ENCODE assay signal across 17 cellular contexts in genomic region chr3:110149763-110150162, GRCh38.
DNase-seq lines count a peak whose midpoint lies in the region; ATAC-seq, FAIRE-seq and TF ChIP-seq lines count a peak whose summit lies in the region.
"Had no signal": no experiment of that assay in that cellular context is flagged by ENCODE, and none has a peak within 500 bp of the region (broad histone marks: within the 10 kb centered on the region; RNA-seq: fewer than 3 reads in every experiment).

No MANE protein-coding gene starts in this region.

- POLR2A ChIA-PET in A549 (lab: Yijun Ruan, JAX), result no interaction called here
- POLR2A ChIA-PET in H1 (lab: Charles Lee; ENCODE audit: partially characterized antibody), result no interaction called here

- no peak overlapping the region for H3K23ac ChIP-seq in H1 (ENCODE audit: insufficient read length)

- no peak overlapping the region for H3K56ac ChIP-seq in H1 (replicated peaks; ENCODE audit: insufficient read length, low read depth, low read length)

- TF ChIP-seq CTCF in A549 (IDR thresholded peaks at IDR 0.05) (no peak), H1 (IDR thresholded peaks at IDR 0.05; ENCODE audit: control extremely low read depth in 1 of 3, insufficient read depth in 1 of 3, low read depth in 1 of 3, low read length in 3 of 3) (no peak), GM13976 (IDR thresholded peaks at IDR 0.05; ENCODE audit: borderline replicate concordance, control extremely low read depth, extremely low read depth, insufficient read depth, missing control alignments) (no peak)

- H3K4ac ChIP-seq in H1 (replicated peaks; ENCODE audit: insufficient read length, low read depth, low read length), result no peak overlapping the region

- H2AFZ ChIP-seq in H1 (ENCODE audit: low read length), result no peak overlapping the region

- H3K27ac ChIP-seq in A549 (no peak overlapping the region), H1 (ENCODE audit: low read depth, low read length) (no peak overlapping the region)
- H3K27ac ChIP-seq: HL-60, KMS-11 had no signal

- H3K4me1 ChIP-seq in A549 (no peaks in the 10 kb centered on the region), H1 (replicated peaks in 1 of 4; ENCODE audit: control insufficient read depth in 3 of 4, insufficient read depth in 4 of 4, low read length in 3 of 4) (no peaks in the 10 kb centered on the region)

- H3K36me3 ChIP-seq in H1 (ENCODE audit: control insufficient read depth in 2 of 4, insufficient read depth in 4 of 4, low read length in 3 of 4), result no peaks in the 10 kb centered on the region

- H4K5ac ChIP-seq in H1 (ENCODE audit: insufficient read length, low read depth, low read length), result no peak overlapping the region

- no peak overlapping the region for H2BK20ac ChIP-seq in H1 (ENCODE audit: low read length)

- no peak overlapping the region for H3K4me3 ChIP-seq in A549
- H3K4me3 ChIP-seq in H1 (ENCODE audit: extremely low read depth in 1 of 4, insufficient read depth in 2 of 4, low read depth in 3 of 4, low read length in 4 of 4), result no peak overlapping the region
- H3K4me3 ChIP-seq: GM12878 had no signal

- no peaks in the 10 kb centered on the region for H3K23me2 ChIP-seq in H1 (ENCODE audit: low read depth, low read length)

- H3K4me2 ChIP-seq in A549 (no peak overlapping the region), H1 (ENCODE audit: insufficient read depth in 1 of 2, low read depth in 2 of 2, low read length in 2 of 2) (no peak overlapping the region)
- H3K4me2 ChIP-seq: KMS-11 had no signal

- TF ChIP-seq POLR2A in A549 (IDR thresholded peaks at IDR 0.05; ENCODE audit: low read length) (no peak), H1 (IDR thresholded peaks at IDR 0.05; ENCODE audit: control extremely low read depth in 1 of 2, low read depth in 2 of 2, low read length in 2 of 2) (no peak)

- no peak overlapping the region for H2BK15ac ChIP-seq in H1 (ENCODE audit: low read length)

- CTCF ChIA-PET in A549 (lab: Yijun Ruan, JAX), result no interaction called here
- CTCF ChIA-PET in H1 (lab: Charles Lee; ENCODE audit: partially characterized antibody), result no interaction called here

- H4K8ac ChIP-seq in H1 (ENCODE audit: extremely low read depth, insufficient read depth, low read length), result no peak overlapping the region

- no peaks in the 10 kb centered on the region for H3K79me1 ChIP-seq in H1 (ENCODE audit: low read depth, low read length)

- TF ChIP-seq RAD21 in A549 (conservative IDR thresholded peaks at IDR 0.05 in 1 of 2, IDR thresholded peaks at IDR 0.05 in 1 of 2) (no peak), H1 (IDR thresholded peaks at IDR 0.05 in 1 of 2, conservative IDR thresholded peaks at IDR 0.05 in 1 of 2; ENCODE audit: low read depth in 2 of 2, low read length in 2 of 2) (no peak)

- no peaks in the 10 kb centered on the region for H3K27me3 ChIP-seq in H1 (replicated peaks in 1 of 4; ENCODE audit: control insufficient read depth in 3 of 4, extremely low read depth in 1 of 4, insufficient read depth in 3 of 4, low read length in 3 of 4)

- no peaks in the 10 kb centered on the region for H4K20me1 ChIP-seq in H1 (replicated peaks in 1 of 2; ENCODE audit: control insufficient read depth in 1 of 2, insufficient read depth in 2 of 2, low read length in 2 of 2)

- no peak overlapping the region for H2BK120ac ChIP-seq in H1 (replicated peaks; ENCODE audit: low read depth, low read length)

- ATAC-seq in A549 (no peak), GM21360 (IDR thresholded peaks at IDR 0.05; ENCODE audit: unreplicated experiment) (no peak), GM18907 (IDR thresholded peaks at IDR 0.05; ENCODE audit: unreplicated experiment) (no peak)
- ATAC-seq: CD8-positive, alpha-beta T cell; GM12878 had no signal

- FAIRE-seq in A549 (lab: Jason Lieb, UNC), result no peak
- no peak for FAIRE-seq in H1 (lab: Jason Lieb, UNC)
- FAIRE-seq: A204.1, D721Med, GM12878 had no signal

- TF ChIP-seq EP300 in A549 (IDR thresholded peaks at IDR 0.05) (no peak), H1 (IDR thresholded peaks at IDR 0.05; ENCODE audit: borderline replicate concordance in 1 of 2, low read depth in 2 of 2, low read length in 2 of 2) (no peak)

- no peaks in the 10 kb centered on the region for H3K79me2 ChIP-seq in H1 (ENCODE audit: control insufficient read depth in 1 of 2, insufficient read depth in 2 of 2, low read length in 2 of 2)

- H3K9me3 ChIP-seq in A549 (no peaks in the 10 kb centered on the region), H1 (ENCODE audit: insufficient read depth in 2 of 2, low read depth in 1 of 2, low read length in 1 of 2) (no peaks in the 10 kb centered on the region)

- no peak overlapping the region for H3K14ac ChIP-seq in H1 (ENCODE audit: insufficient read length)

- H3K9ac ChIP-seq in H1 (replicated peaks in 1 of 4; ENCODE audit: extremely low read depth in 1 of 4, low read depth in 3 of 4, low read length in 3 of 4), result no peak overlapping the region
- H3K9ac ChIP-seq: KMS-11 had no signal

- H2BK12ac ChIP-seq in H1 (ENCODE audit: low read depth, low read length), result no peak overlapping the region

- H2BK5ac ChIP-seq in H1 (ENCODE audit: low read depth, low read length), result no peak overlapping the region

- in situ Hi-C loops in GM13976 (cut with MboI; ENCODE audit: low sequenced_read_pairs, unreplicated experiment), result no loop called here

- DNase-seq in A549 (ENCODE audit: low read depth in 1 of 2, low spot score in 1 of 2) (no peak), EL (peak; percentile 23), NCI-H226 (peak; percentile 43), H1 (ENCODE audit: low read depth in 1 of 2, low spot score in 2 of 2) (no peak), GM13976 (ENCODE audit: low spot score) (no peak)
- DNase-seq: CD8-positive, alpha-beta T cell; COR-L47; DND-41; HCEC 1CT; HFFc6 had no signal

- H2AK5ac ChIP-seq in H1 (ENCODE audit: low read depth, low read length), result no peak overlapping the region

- H4K91ac ChIP-seq in H1 (replicated peaks; ENCODE audit: insufficient read length, low read length), result no peak overlapping the region

- H3K18ac ChIP-seq in H1 (ENCODE audit: extremely low read depth, low read length), result no peak overlapping the region

TF ChIP-seq in A549, 52 proteins besides CTCF, POLR2A, EP300 and RAD21:
- TF ChIP-seq MAFK (IDR thresholded peaks at IDR 0.05; ENCODE audit: partially characterized antibody), result peak; percentile 93
- TF ChIP-seq MAX (IDR thresholded peaks at IDR 0.05), result no peak

TF ChIP-seq in H1, 55 proteins besides CTCF, POLR2A, EP300 and RAD21:
- no peak for TF ChIP-seq SP1 (IDR thresholded peaks at IDR 0.05; ENCODE audit: low read depth, low read length)
- TF ChIP-seq MAFK (IDR thresholded peaks at IDR 0.05; ENCODE audit: low read depth, low read length), result peak; percentile 59; the same call in 1 of the 2 replicates

Comparison
In these comparisons a context has a peak if more than half of its experiments do, and no peak if none do; other contexts are left out.
1. DNase-seq: peak in EL (single experiment) and NCI-H226 (single experiment); none in A549 (0 of 2), H1 (0 of 2) and GM13976 (single experiment).
2. Of the 18 proteins assayed by ChIP-seq in both H1 and A549: peak only in H1: none; only in A549: none; in both: MAFK; in neither: 17.